In the genomic region with DNA sequence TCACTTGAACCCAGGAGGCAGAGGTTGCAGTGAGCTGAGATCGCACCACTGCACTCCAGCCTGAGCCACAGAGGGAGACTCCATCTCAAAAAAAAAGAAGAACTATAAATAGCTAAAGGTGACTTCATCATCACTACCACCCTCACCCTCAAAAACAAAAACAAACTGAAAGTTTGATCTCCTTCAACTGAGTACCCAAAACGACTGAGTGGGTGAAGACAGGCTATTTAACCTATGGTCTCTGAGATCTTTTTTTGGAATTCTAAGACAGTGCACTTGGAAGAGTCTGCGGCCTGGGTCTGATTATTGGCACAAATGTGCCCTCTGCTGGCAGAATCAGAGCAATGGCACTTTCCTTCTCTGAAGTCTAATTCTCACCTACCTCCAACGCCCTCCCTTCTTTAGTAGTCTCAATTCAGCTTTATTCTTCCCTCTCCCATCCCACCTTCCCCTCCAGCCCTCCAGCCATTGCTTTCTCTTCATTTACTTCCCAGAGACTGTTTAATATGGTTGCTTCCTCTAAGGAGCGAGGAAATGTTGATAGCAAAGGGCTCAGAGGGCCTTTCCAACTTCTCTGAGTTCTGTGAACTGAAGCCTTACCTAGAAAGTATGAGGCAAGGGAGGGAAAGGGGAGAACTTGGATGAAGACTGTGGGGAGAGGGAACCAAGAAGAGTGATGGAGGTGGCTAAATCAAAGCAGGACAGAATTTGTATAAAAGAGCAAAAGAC, we compare ENCODE assay signal across 8 cellular contexts. TPM values are rescaled to one million over a fixed set of nuclear protein-coding genes. Genes with fewer than 3 reads are reported as not detected.
DNase-seq lines count a peak whose midpoint lies in the region; ATAC-seq and TF ChIP-seq lines count a peak whose summit lies in the region.

No MANE protein-coding gene starts in this region.

- POLR2A ChIA-PET in CD8-positive, alpha-beta memory T cell (lab: Charles Lee) = no interaction called here
- POLR2A ChIA-PET in activated CD4-positive, alpha-beta T cell treated with anti-CD3 and anti-CD28 coated beads, Interleukin-2, amount 10 ng/mL, durations not matched to agents 7 days and 5 days (lab: Charles Lee) = interaction anchor here (0.7 kb wide), 1 partner anchor 386 kb away, joined by 6 read pairs; no protein-coding TSS in a partner anchor

- peak overlapping the region in 3 of 8 donors; percentile 26 to 53 (median 42) for H3K27ac Mint-ChIP-seq in CD8-positive, alpha-beta memory T cell
- H3K27ac Mint-ChIP-seq in activated CD4-positive, alpha-beta T cell treated with anti-CD3 and anti-CD28 coated beads, Interleukin-2, amount 10 ng/mL, durations not matched to agents 7 days and 5 days = no peak overlapping the region

- peaks cover 9 to 16% of the 10 kb centered on the region in 2 donors for H3K27me3 Mint-ChIP-seq in CD8-positive, alpha-beta memory T cell
- H3K27me3 Mint-ChIP-seq in activated CD4-positive, alpha-beta T cell treated with anti-CD3 and anti-CD28 coated beads, Interleukin-2, amount 10 ng/mL, durations not matched to agents 7 days and 5 days = peaks cover 5% of the 10 kb centered on the region

- peak; percentile 64 for ATAC-seq in lung (ENCODE audit: insufficient read depth, low FRiP score)
- ATAC-seq in stimulated activated naive CD8-positive, alpha-beta T cell treated with anti-CD3 and anti-CD28 coated beads, Interleukin-15, Interleukin-2, amounts not matched to agents 100 U/mL and 50 U/mL, for 24 hours = no peak

- H3K27ac ChIP-seq in CD8-positive, alpha-beta memory T cell (ENCODE audit: low read depth, low read length) = no peak overlapping the region
- H3K27ac ChIP-seq in dorsolateral prefrontal cortex = peak overlapping the region in 5 of 59 donors; percentile 2 to 73 (median 28)
- peak overlapping the region in 1 of 2 donors; percentile 30 for H3K27ac ChIP-seq in lung (ENCODE audit: low read depth in 1 of 2, low read length in 1 of 2)

- WGBS in lung, 2 donors = 27 to 34% methylated on average over 5 of the region's 5 CpGs

- CTCF ChIA-PET in CD8-positive, alpha-beta memory T cell (lab: Charles Lee) = interaction anchor here (0.7 to 11.6 kb wide), 15 partner anchors 12 to 381 kb away, joined by 3 to 150 read pairs (median 3); no protein-coding TSS in a partner anchor
- CTCF ChIA-PET in activated CD4-positive, alpha-beta T cell treated with anti-CD3 and anti-CD28 coated beads, Interleukin-2, amount 10 ng/mL, durations not matched to agents 7 days and 5 days (lab: Charles Lee) = interaction anchor here (0.5 to 3.4 kb wide), 18 partner anchors 9 to 381 kb away, joined by 3 to 28 read pairs (median 3); no protein-coding TSS in a partner anchor

- H3K27me3 ChIP-seq in CD8-positive, alpha-beta memory T cell (ENCODE audit: insufficient read depth, low read length, poor library complexity, severe bottlenecking) = no peaks in the 10 kb centered on the region
- no peaks in the 10 kb centered on the region for H3K27me3 ChIP-seq in HAP-1 (ENCODE audit: low read depth)
- no peaks in the 10 kb centered on the region for H3K27me3 ChIP-seq in dorsolateral prefrontal cortex
- H3K27me3 ChIP-seq in lung (ENCODE audit: control insufficient read depth, insufficient read depth) = no peaks in the 10 kb centered on the region

- peak overlapping the region in 3 of 7 donors; percentile 3 to 59 (median 41) for H3K4me3 Mint-ChIP-seq in CD8-positive, alpha-beta memory T cell
- H3K4me3 Mint-ChIP-seq in activated CD4-positive, alpha-beta T cell treated with anti-CD3 and anti-CD28 coated beads, Interleukin-2, amount 10 ng/mL, durations not matched to agents 7 days and 5 days = no peak overlapping the region

- H3K36me3 ChIP-seq in CD8-positive, alpha-beta memory T cell (ENCODE audit: insufficient read depth, low read length) = no peaks in the 10 kb centered on the region
- no peaks in the 10 kb centered on the region for H3K36me3 ChIP-seq in HAP-1 (replicated peaks)
- H3K36me3 ChIP-seq in lung (ENCODE audit: control insufficient read depth in 2 of 2, insufficient read depth in 2 of 2, low read length in 2 of 2) = no peaks in the 10 kb centered on the region

- DNase-seq in CD8-positive, alpha-beta memory T cell = peak; percentile 27 to 70 (median 54)
- DNase-seq in HAP-1 (ENCODE audit: low spot score in 2 of 2) = peak; percentile 67 to 80
- DNase-seq in NCI-H446 treated with DMSO at 0.1 percent for 48 hours (lab: John Stamatoyannopoulos, UW) = peak; percentile 6
- peak; percentile 63 for DNase-seq in activated CD4-positive, alpha-beta T cell treated with anti-CD3 and anti-CD28 coated beads, Interleukin-2, amount 10 ng/mL, durations not matched to agents 7 days and 5 days
- DNase-seq in dorsolateral prefrontal cortex = peak in 8 of 10 donors; percentile 41 to 70 (median 64)
- peak; percentile 51 for DNase-seq in lung (ENCODE audit: low spot score)
- peak; percentile 49 for DNase-seq in stimulated activated naive CD8-positive, alpha-beta T cell treated with anti-CD3 and anti-CD28 coated beads, Interleukin-15, Interleukin-2, amounts not matched to agents 100 U/mL and 50 U/mL, for 24 hours
- no peak for DNase-seq in mesenteric fat pad (ENCODE audit: low spot score)

- peaks cover 0 to 2% (median 0%) of the 10 kb centered on the region in 3 donors for H3K36me3 Mint-ChIP-seq in CD8-positive, alpha-beta memory T cell
- H3K36me3 Mint-ChIP-seq in activated CD4-positive, alpha-beta T cell treated with anti-CD3 and anti-CD28 coated beads, Interleukin-2, amount 10 ng/mL, durations not matched to agents 7 days and 5 days (ENCODE audit: low read depth) = no peaks in the 10 kb centered on the region

- TF ChIP-seq CTCF in dorsolateral prefrontal cortex (IDR thresholded peaks at IDR 0.05 in 54 of 56, conservative IDR thresholded peaks at IDR 0.05 in 2 of 56; ENCODE audit: low read depth in 1 of 56, partially characterized antibody in 56 of 56) (peak; percentile 86 to 99 (median 94)), lung (IDR thresholded peaks at IDR 0.05; ENCODE audit: control extremely low read depth, extremely low read depth) (peak; percentile 85)

- H3K4me3 ChIP-seq in CD8-positive, alpha-beta memory T cell (ENCODE audit: low read length) = no peak overlapping the region
- H3K4me3 ChIP-seq in HAP-1 = no peak overlapping the region
- H3K4me3 ChIP-seq in dorsolateral prefrontal cortex = peak overlapping the region in 8 of 59 donors; percentile 4 to 40 (median 20)
- no peak overlapping the region for H3K4me3 ChIP-seq in lung

- H3K9me3 Mint-ChIP-seq in CD8-positive, alpha-beta memory T cell = no peaks in the 10 kb centered on the region
- no peaks in the 10 kb centered on the region for H3K9me3 Mint-ChIP-seq in activated CD4-positive, alpha-beta T cell treated with anti-CD3 and anti-CD28 coated beads, Interleukin-2, amount 10 ng/mL, durations not matched to agents 7 days and 5 days

- H3K4me1 ChIP-seq in CD8-positive, alpha-beta memory T cell (ENCODE audit: insufficient read depth, low read length) = no peaks in the 10 kb centered on the region
- H3K4me1 ChIP-seq in HAP-1 (no peaks in the 10 kb centered on the region), lung (ENCODE audit: control insufficient read depth in 2 of 2, insufficient read depth in 2 of 2, low read length in 2 of 2) (peaks cover 0 to 15% of the 10 kb centered on the region in 2 donors)

- no peaks in the 10 kb centered on the region for H3K9me3 ChIP-seq in CD8-positive, alpha-beta memory T cell (ENCODE audit: low read length)
- H3K9me3 ChIP-seq in HAP-1 (no peaks in the 10 kb centered on the region), lung (ENCODE audit: control insufficient read depth in 2 of 2, insufficient read depth in 1 of 2, low read length in 1 of 2) (no peaks in the 10 kb centered on the region)

- intact Hi-C loops in dorsolateral prefrontal cortex (cut with DNase I) = loop anchor here (1.0 to 10.0 kb wide), 4 partner anchors 59 to 382 kb away; no protein-coding TSS in a partner anchor

- in situ Hi-C loops in HAP-1 (cut with MboI; ENCODE audit: low sequenced_read_pairs) = loop anchor here (5.0 kb wide), 1 partner anchor 117 kb away; no protein-coding TSS in a partner anchor

- peaks cover 3 to 9% (median 6%) of the 10 kb centered on the region in 3 donors for H3K4me1 Mint-ChIP-seq in CD8-positive, alpha-beta memory T cell
- peaks cover 22% of the 10 kb centered on the region for H3K4me1 Mint-ChIP-seq in activated CD4-positive, alpha-beta T cell treated with anti-CD3 and anti-CD28 coated beads, Interleukin-2, amount 10 ng/mL, durations not matched to agents 7 days and 5 days

RNA-seq across cellular contexts. Expression of a gene that starts 2.9 kb away (rescaled TPM):
- total RNA-seq in CD8-positive, alpha-beta memory T cell = not detected
- not detected for polyA plus RNA-seq in CD8-positive, alpha-beta memory T cell
- total RNA-seq in activated CD4-positive, alpha-beta T cell treated with anti-CD3 and anti-CD28 coated beads, Interleukin-2, amount 10 ng/mL, durations not matched to agents 7 days and 5 days = not detected
- 1 to 10 TPM in 52 of 120 experiments, under 1 TPM in 60, not detected in 8; 0.30 to 2.4 (median 0.94) TPM for total RNA-seq in dorsolateral prefrontal cortex
- total RNA-seq in lung = 1 to 10 TPM; 2.1 to 2.4 TPM
- under 1 TPM; 0.70 to 0.98 TPM for polyA plus RNA-seq in lung
- total RNA-seq in mesenteric fat pad = 0.58 TPM

RNA-seq across cellular contexts. Expression of a gene that starts 11.7 kb away (rescaled TPM):
- not detected for total RNA-seq in CD8-positive, alpha-beta memory T cell
- not detected for polyA plus RNA-seq in CD8-positive, alpha-beta memory T cell
- not detected for total RNA-seq in activated CD4-positive, alpha-beta T cell treated with anti-CD3 and anti-CD28 coated beads, Interleukin-2, amount 10 ng/mL, durations not matched to agents 7 days and 5 days
- total RNA-seq in dorsolateral prefrontal cortex (1 to 10 TPM in 2 of 120 experiments, under 1 TPM in 77, not detected in 41; 0.08 to 1.6 (median 0.19) TPM), lung (under 1 TPM; 0.11 to 0.21 TPM), mesenteric fat pad (0.10 TPM)
- under 1 TPM; 0.10 to 0.12 TPM for polyA plus RNA-seq in lung

RNA-seq across cellular contexts. Expression of a gene that starts 53.0 kb away (rescaled TPM):
- 10 to 100 TPM; 10.5 to 11.9 TPM for total RNA-seq in CD8-positive, alpha-beta memory T cell
- 1.5 TPM for polyA plus RNA-seq in CD8-positive, alpha-beta memory T cell
- 1 to 10 TPM; 2.6 to 2.7 TPM for total RNA-seq in activated CD4-positive, alpha-beta T cell treated with anti-CD3 and anti-CD28 coated beads, Interleukin-2, amount 10 ng/mL, durations not matched to agents 7 days and 5 days
- total RNA-seq in dorsolateral prefrontal cortex = 100 to 1,000 TPM in 119 of 120 experiments, 10 to 100 TPM in 1; 91.9 to 623 (median 231) TPM
- total RNA-seq in lung = 100 to 1,000 TPM; 102 to 165 TPM
- polyA plus RNA-seq in lung = 10 to 100 TPM; 19.7 to 23.4 TPM
- total RNA-seq in mesenteric fat pad = 16.0 TPM

RNA-seq across cellular contexts. Expression of a gene that starts 53.7 kb away (rescaled TPM):
- total RNA-seq in CD8-positive, alpha-beta memory T cell = 1 to 10 TPM; 7.4 to 8.6 TPM
- 0.45 TPM for polyA plus RNA-seq in CD8-positive, alpha-beta memory T cell
- 10 to 100 TPM in 1 of 2 experiments, 1 to 10 TPM in 1; 8.9 to 10.2 TPM for total RNA-seq in activated CD4-positive, alpha-beta T cell treated with anti-CD3 and anti-CD28 coated beads, Interleukin-2, amount 10 ng/mL, durations not matched to agents 7 days and 5 days
- total RNA-seq in dorsolateral prefrontal cortex (10 to 100 TPM in 90 of 120 experiments, 1 to 10 TPM in 30; 5.2 to 20.2 (median 11.8) TPM), lung (1 to 10 TPM; 7.6 to 8.9 TPM), mesenteric fat pad (7.4 TPM)
- polyA plus RNA-seq in lung = 1 to 10 TPM; 3.2 to 6.7 TPM
